27 cellular contexts compared by ENCODE assay signal in the genomic region with DNA sequence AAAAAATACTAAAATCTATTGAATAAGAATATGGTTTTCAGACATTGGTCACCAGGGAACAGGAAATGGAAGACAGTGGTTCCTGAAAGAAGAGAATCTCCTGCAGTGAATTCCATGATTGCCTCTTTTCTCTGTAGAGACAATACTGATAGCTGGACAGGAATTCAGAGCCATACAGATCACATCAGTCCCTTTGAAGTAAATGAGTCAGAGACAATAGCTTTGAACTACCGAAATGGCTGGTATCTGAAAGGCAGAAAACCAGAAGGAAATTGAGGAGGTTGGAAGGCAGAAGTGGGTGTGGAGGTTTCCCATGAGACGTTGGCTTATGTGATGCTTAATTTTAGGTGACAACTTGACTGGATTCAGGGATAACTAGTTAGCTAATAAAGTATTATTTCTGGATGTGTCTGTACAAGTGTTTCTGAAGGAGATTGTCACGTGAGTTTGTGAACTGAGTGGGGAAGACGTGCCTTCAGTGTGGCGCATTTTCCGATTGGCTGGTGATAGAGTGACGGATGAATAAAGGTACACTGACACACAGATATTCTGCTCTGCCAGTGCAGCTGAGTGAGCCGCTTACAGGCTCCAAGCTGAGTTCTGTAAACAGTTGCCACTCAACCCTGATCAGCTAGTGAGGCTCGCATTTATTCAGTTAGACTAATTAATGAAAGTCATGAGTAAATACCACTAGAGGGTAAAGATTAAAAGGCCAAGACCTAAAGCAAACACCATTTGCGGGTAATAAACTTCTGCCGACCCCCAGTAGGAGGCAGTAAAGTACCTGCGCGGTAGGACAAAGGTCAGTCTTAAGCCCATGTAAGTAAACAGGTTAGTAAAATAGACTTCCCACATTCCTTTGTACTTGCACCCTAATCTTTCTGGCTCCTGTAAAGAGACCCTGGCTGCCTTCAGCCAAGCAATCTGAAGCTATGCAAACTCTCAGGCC.
DNase-seq lines count a peak whose midpoint lies in the region; ATAC-seq, FAIRE-seq and TF ChIP-seq lines count a peak whose summit lies in the region.
"Had no signal": no experiment of that assay in that cellular context is flagged by ENCODE, and none has a peak within 500 bp of the region (broad histone marks: within the 10 kb centered on the region; RNA-seq: fewer than 3 reads in every experiment).

No MANE protein-coding gene starts in this region.

- H3K27ac ChIP-seq in MM.1S (ENCODE audit: low read length) (no peak overlapping the region), H1 (ENCODE audit: low read depth, low read length) (no peak overlapping the region)
- H3K27ac ChIP-seq: BLaER1, coronary artery, foreskin keratinocyte, neutrophil, right atrium auricular region, thyroid gland had no signal

- 0 out of 2 replicates have a peak overlapping the region, but pooled peaks have one; percentile 36 for H2BK5ac ChIP-seq in H1 (ENCODE audit: low read depth, low read length)

- no peak overlapping the region for H4K5ac ChIP-seq in H1 (ENCODE audit: insufficient read length, low read depth, low read length)

- no peak overlapping the region for H3K4me2 ChIP-seq in MM.1S (ENCODE audit: low read depth, low read length)
- no peak overlapping the region for H3K4me2 ChIP-seq in H1 (ENCODE audit: insufficient read depth in 1 of 2, low read depth in 2 of 2, low read length in 2 of 2)
- H3K4me2 ChIP-seq: BLaER1, SK-N-SH had no signal

- ATAC-seq in HG02759 (IDR thresholded peaks at IDR 0.05; ENCODE audit: unreplicated experiment), result no peak
- no peak for ATAC-seq in HG03025 (IDR thresholded peaks at IDR 0.05; ENCODE audit: low FRiP score, unreplicated experiment)
- ATAC-seq in GM21390 (IDR thresholded peaks at IDR 0.05; ENCODE audit: unreplicated experiment), result no peak
- ATAC-seq: activated CD4-positive, CD25-positive, alpha-beta regulatory T cell treated with anti-CD3 and anti-CD28 coated beads, Interleukin-2, amount 50 U/mL, for 24 hours; foreskin keratinocyte; stimulated activated memory B cell treated with anti-CD40 and anti-IgM and Interleukin-4, amounts not matched to agents 10 μg/mL and 1 μg/mL and 100 μg/mL, for 72 hours had no signal

- peaks cover 13% of the 10 kb centered on the region for H3K9me3 Mint-ChIP-seq in progenitor cell of endocrine pancreas (ENCODE audit: low read depth)

- no peak for FAIRE-seq in H1 (lab: Jason Lieb, UNC)
- FAIRE-seq: RCC 7860 had no signal

- H2AFZ ChIP-seq in MM.1S (ENCODE audit: low read length) (no peak overlapping the region), H1 (ENCODE audit: low read length) (0 out of 2 replicates have a peak overlapping the region, but pooled peaks have one; percentile 46)

- H2BK20ac ChIP-seq in H1 (ENCODE audit: low read length), result no peak overlapping the region

- H3K27ac Mint-ChIP-seq in progenitor cell of endocrine pancreas, result peak overlapping the region; percentile 59
- H3K27ac Mint-ChIP-seq: activated naive CD8-positive, alpha-beta T cell treated with anti-CD3 and anti-CD28 coated beads for 36 hours; activated T-helper 1 cell treated with anti-CD3 and anti-CD28 coated beads, Interleukin-12 subunit alpha, Interleukin-12 subunit beta, Interleukin-2, Interleukin-4 antibody, amounts not matched to agents 30 ng/mL and 10 ng/mL and 1 ng/mL, durations not matched to agents 14 hours and 24 hours and 36 hours; brain; stimulated activated memory B cell treated with anti-CD40 and anti-IgM and Interleukin-4, amounts not matched to agents 10 μg/mL and 1 μg/mL and 100 μg/mL, for 72 hours had no signal

- POLR2A ChIA-PET in H1 (lab: Charles Lee; ENCODE audit: partially characterized antibody), result no interaction called here

- peak in 2 of 3 experiments; percentile 58 to 83 for DNase-seq in NCI-H1417 (lab: John Stamatoyannopoulos, UW)
- DNase-seq in NCI-H1417 treated with DMSO at 0.1 percent for 48 hours (lab: John Stamatoyannopoulos, UW), result no peak
- no peak for DNase-seq in MM.1S
- peak; percentile 19 to 51 for DNase-seq in H1 (ENCODE audit: low read depth in 1 of 2, low spot score in 2 of 2)
- no peak for DNase-seq in progenitor cell of endocrine pancreas (ENCODE audit: low spot score, unreplicated experiment)
- DNase-seq: activated naive CD8-positive, alpha-beta T cell treated with anti-CD3 and anti-CD28 coated beads for 36 hours; DMS 273 treated with DMSO at 0.1 percent for 48 hours; foreskin keratinocyte; Kasumi-1; NCI-H1436 treated with DMSO at 0.1 percent for 48 hours; NCI-H2227 treated with DMSO at 0.1 percent for 48 hours; SK-N-SH; stimulated activated CD4-positive, alpha-beta T cell treated with anti-CD3 and anti-CD28 coated beads, Interleukin-15, amount 100 ng/mL, for 24 hours; T1000; thyroid gland had no signal

- no peak overlapping the region for H3K23ac ChIP-seq in H1 (ENCODE audit: insufficient read length)

- H4K20me1 ChIP-seq in MM.1S (ENCODE audit: insufficient read depth, low read length), result no peaks in the 10 kb centered on the region
- no peaks in the 10 kb centered on the region for H4K20me1 ChIP-seq in H1 (replicated peaks in 1 of 2; ENCODE audit: control insufficient read depth in 1 of 2, insufficient read depth in 2 of 2, low read length in 2 of 2)
- H4K20me1 ChIP-seq: BLaER1 had no signal

- H3K36me3 ChIP-seq in MM.1S (replicated peaks; ENCODE audit: insufficient read depth, low read length) (no peaks in the 10 kb centered on the region), H1 (ENCODE audit: control insufficient read depth in 2 of 4, insufficient read depth in 4 of 4, low read length in 3 of 4) (no peaks in the 10 kb centered on the region)
- H3K36me3 ChIP-seq: BLaER1, neutrophil, right atrium auricular region, thyroid gland had no signal

- TF ChIP-seq RAD21 in H1 (IDR thresholded peaks at IDR 0.05 in 1 of 2, conservative IDR thresholded peaks at IDR 0.05 in 1 of 2; ENCODE audit: low read depth in 2 of 2, low read length in 2 of 2), result peak; percentile 66 to 73

- H4K8ac ChIP-seq in H1 (ENCODE audit: extremely low read depth, insufficient read depth, low read length), result no peak overlapping the region

- peaks cover 2% of the 10 kb centered on the region for H3K27me3 Mint-ChIP-seq in progenitor cell of endocrine pancreas
- H3K27me3 Mint-ChIP-seq: activated naive CD8-positive, alpha-beta T cell treated with anti-CD3 and anti-CD28 coated beads for 36 hours; stimulated activated memory B cell treated with anti-CD40 and anti-IgM and Interleukin-4, amounts not matched to agents 10 μg/mL and 1 μg/mL and 100 μg/mL, for 72 hours had no signal

- no peak overlapping the region for H4K91ac ChIP-seq in H1 (replicated peaks; ENCODE audit: insufficient read length, low read length)

- H3K36me3 Mint-ChIP-seq in progenitor cell of endocrine pancreas (ENCODE audit: insufficient read depth), result no peaks in the 10 kb centered on the region
- H3K36me3 Mint-ChIP-seq: activated naive CD8-positive, alpha-beta T cell treated with anti-CD3 and anti-CD28 coated beads for 36 hours; brain; stimulated activated memory B cell treated with anti-CD40 and anti-IgM and Interleukin-4, amounts not matched to agents 10 μg/mL and 1 μg/mL and 100 μg/mL, for 72 hours had no signal

- H3K4me3 Mint-ChIP-seq in progenitor cell of endocrine pancreas (ENCODE audit: low read depth), result no peak overlapping the region
- H3K4me3 Mint-ChIP-seq: activated naive CD8-positive, alpha-beta T cell treated with anti-CD3 and anti-CD28 coated beads for 36 hours; activated T-helper 1 cell treated with anti-CD3 and anti-CD28 coated beads, Interleukin-12 subunit alpha, Interleukin-12 subunit beta, Interleukin-2, Interleukin-4 antibody, amounts not matched to agents 30 ng/mL and 10 ng/mL and 1 ng/mL, durations not matched to agents 14 hours and 24 hours and 36 hours; brain; stimulated activated memory B cell treated with anti-CD40 and anti-IgM and Interleukin-4, amounts not matched to agents 10 μg/mL and 1 μg/mL and 100 μg/mL, for 72 hours had no signal

- H3K4me1 Mint-ChIP-seq in progenitor cell of endocrine pancreas (ENCODE audit: low read depth), result peaks cover 11% of the 10 kb centered on the region
- H3K4me1 Mint-ChIP-seq: activated naive CD8-positive, alpha-beta T cell treated with anti-CD3 and anti-CD28 coated beads for 36 hours; brain; stimulated activated memory B cell treated with anti-CD40 and anti-IgM and Interleukin-4, amounts not matched to agents 10 μg/mL and 1 μg/mL and 100 μg/mL, for 72 hours had no signal

- no peaks in the 10 kb centered on the region for H3K79me2 ChIP-seq in MM.1S (ENCODE audit: low read length)
- H3K79me2 ChIP-seq in H1 (ENCODE audit: control insufficient read depth in 1 of 2, insufficient read depth in 2 of 2, low read length in 2 of 2), result no peaks in the 10 kb centered on the region

- no peaks in the 10 kb centered on the region for H3K9me2 ChIP-seq in MM.1S (replicated peaks; ENCODE audit: insufficient read depth, low read length)
- H3K9me2 ChIP-seq: SK-N-SH had no signal

- H3F3A ChIP-seq in MM.1S (ENCODE audit: insufficient read depth, low read length), result no peaks in the 10 kb centered on the region

- TF ChIP-seq CTCF in MM.1S (IDR thresholded peaks at IDR 0.05; ENCODE audit: low read length) (peak; percentile 32), H1 (IDR thresholded peaks at IDR 0.05; ENCODE audit: control extremely low read depth in 1 of 3, insufficient read depth in 1 of 3, low read depth in 1 of 3, low read length in 3 of 3) (peak; percentile 40 to 63 (median 51)), progenitor cell of endocrine pancreas (IDR thresholded peaks at IDR 0.05; ENCODE audit: unreplicated experiment) (peak; percentile 65)

- H3K56ac ChIP-seq in H1 (replicated peaks; ENCODE audit: insufficient read length, low read depth, low read length), result no peak overlapping the region

- H3K9ac ChIP-seq in MM.1S (ENCODE audit: low read length) (no peak overlapping the region), H1 (replicated peaks in 1 of 4; ENCODE audit: extremely low read depth in 1 of 4, low read depth in 3 of 4, low read length in 3 of 4) (no peak overlapping the region)
- H3K9ac ChIP-seq: BLaER1, SK-N-SH had no signal

- no peak overlapping the region for H3K18ac ChIP-seq in H1 (ENCODE audit: extremely low read depth, low read length)

- H3K4me3 ChIP-seq in MM.1S (ENCODE audit: low read length) (no peak overlapping the region), H1 (ENCODE audit: extremely low read depth in 1 of 4, insufficient read depth in 2 of 4, low read depth in 3 of 4, low read length in 4 of 4) (no peak overlapping the region)
- H3K4me3 ChIP-seq: BLaER1, coronary artery, right atrium auricular region, thyroid gland had no signal

- H3K4me1 ChIP-seq in MM.1S (ENCODE audit: low read length) (no peaks in the 10 kb centered on the region), H1 (replicated peaks in 1 of 4; ENCODE audit: control insufficient read depth in 3 of 4, insufficient read depth in 4 of 4, low read length in 3 of 4) (peaks cover 0 to 3% (median 0%) of the 10 kb centered on the region in 4 experiments; a peak in 1 of 7 replicates)
- H3K4me1 ChIP-seq: BLaER1, foreskin keratinocyte, right atrium auricular region, thyroid gland had no signal

- no peak overlapping the region for H3K4ac ChIP-seq in H1 (replicated peaks; ENCODE audit: insufficient read length, low read depth, low read length)

- H3K23me2 ChIP-seq in H1 (ENCODE audit: low read depth, low read length), result no peaks in the 10 kb centered on the region

- 90% methylated on average over 13 of the region's 13 CpGs; no CpG with 5 or more reads in 1 of the 2 experiments for WGBS in H1 (ENCODE audit: extremely low coverage in 1 of 2, insufficient coverage in 1 of 2, insufficient read length in 1 of 2, insufficient replicate concordance in 2 of 2, low coverage in 1 of 2, low lambda C conversion rate in 2 of 2, missing lambda C conversion rate in 1 of 2), 2 experiments

- CTCF ChIA-PET in H1 (lab: Charles Lee; ENCODE audit: partially characterized antibody), result interaction anchor here (0.7 to 1.9 kb wide), 12 partner anchors 8 to 399 kb away, joined by 3 to 8 read pairs (median 4); no protein-coding TSS in a partner anchor

- TF ChIP-seq EP300 in H1 (IDR thresholded peaks at IDR 0.05; ENCODE audit: borderline replicate concordance in 1 of 2, low read depth in 2 of 2, low read length in 2 of 2), result no peak

- H2AK5ac ChIP-seq in H1 (ENCODE audit: low read depth, low read length), result no peak overlapping the region

- H3K14ac ChIP-seq in H1 (ENCODE audit: insufficient read length), result no peak overlapping the region

- H3K9me3 ChIP-seq in MM.1S (replicated peaks; ENCODE audit: insufficient read depth, low read length), result no peaks in the 10 kb centered on the region
- no peaks in the 10 kb centered on the region for H3K9me3 ChIP-seq in H1 (ENCODE audit: insufficient read depth in 2 of 2, low read depth in 1 of 2, low read length in 1 of 2)
- H3K9me3 ChIP-seq: BLaER1, neutrophil, right atrium auricular region, SK-N-SH, thyroid gland had no signal

- H2BK12ac ChIP-seq in H1 (ENCODE audit: low read depth, low read length), result peak overlapping the region; percentile 69; the same call in 1 of the 2 replicates

- no peaks in the 10 kb centered on the region for H3K27me3 ChIP-seq in MM.1S (replicated peaks; ENCODE audit: insufficient read depth, low read length)
- no peaks in the 10 kb centered on the region for H3K27me3 ChIP-seq in H1 (replicated peaks in 1 of 4; ENCODE audit: control insufficient read depth in 3 of 4, extremely low read depth in 1 of 4, insufficient read depth in 3 of 4, low read length in 3 of 4)
- H3K27me3 ChIP-seq: BLaER1, foreskin keratinocyte, neutrophil, right atrium auricular region, thyroid gland had no signal

- TF ChIP-seq POLR2A in H1 (IDR thresholded peaks at IDR 0.05; ENCODE audit: control extremely low read depth in 1 of 2, low read depth in 2 of 2, low read length in 2 of 2), result no peak

- H2BK120ac ChIP-seq in H1 (replicated peaks; ENCODE audit: low read depth, low read length), result no peak overlapping the region

- H2BK15ac ChIP-seq in H1 (ENCODE audit: low read length), result no peak overlapping the region

- no peaks in the 10 kb centered on the region for H3K79me1 ChIP-seq in H1 (ENCODE audit: low read depth, low read length)

Comparison
In these comparisons a context has a peak if more than half of its experiments do, and no peak if none do; other contexts are left out.
1. DNase-seq: peak in NCI-H1417 (2 of 3) and H1 (2 of 2); none in NCI-H1417 treated with DMSO at 0.1 percent for 48 hours (single experiment), MM.1S (single experiment) and progenitor cell of endocrine pancreas (single experiment).
2. Peak in every context shown above with its lines, with median percentiles within 50 percentile points of each other: CTCF ChIP-seq.